Comparison of ENCODE assay signal across 1 cellular context in genomic region chr11:75145972-75146519, GRCh38.
TF ChIP-seq lines count a peak whose summit lies in the region.

No MANE protein-coding gene starts in this region.

TF ChIP-seq in endothelial cell of umbilical vein, 7 proteins besides CTCF, POLR2A, EP300 and RAD21:
- TF ChIP-seq EZH2 (IDR thresholded peaks at IDR 0.05; ENCODE audit: borderline replicate concordance, low read depth, low read length, severe bottlenecking): peak; percentile 26
- TF ChIP-seq POLR2AphosphoS5 (IDR thresholded peaks at IDR 0.05; ENCODE audit: insufficient read depth, low read depth, low read length): no peak
- no peak for TF ChIP-seq GATA2 (IDR thresholded peaks at IDR 0.05; ENCODE audit: insufficient read depth, insufficient read length, low read depth, low read length)
- TF ChIP-seq, protein P1, sequence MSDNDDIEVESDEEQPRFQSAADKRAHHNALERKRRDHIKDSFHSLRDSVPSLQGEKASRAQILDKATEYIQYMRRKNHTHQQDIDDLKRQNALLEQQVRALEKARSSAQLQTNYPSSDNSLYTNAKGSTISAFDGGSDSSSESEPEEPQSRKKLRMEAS (IDR thresholded peaks at IDR 0.05; ENCODE audit: insufficient read depth, insufficient read length): no peak
